ENCODE assay signal across 17 cellular contexts in the genomic region with DNA sequence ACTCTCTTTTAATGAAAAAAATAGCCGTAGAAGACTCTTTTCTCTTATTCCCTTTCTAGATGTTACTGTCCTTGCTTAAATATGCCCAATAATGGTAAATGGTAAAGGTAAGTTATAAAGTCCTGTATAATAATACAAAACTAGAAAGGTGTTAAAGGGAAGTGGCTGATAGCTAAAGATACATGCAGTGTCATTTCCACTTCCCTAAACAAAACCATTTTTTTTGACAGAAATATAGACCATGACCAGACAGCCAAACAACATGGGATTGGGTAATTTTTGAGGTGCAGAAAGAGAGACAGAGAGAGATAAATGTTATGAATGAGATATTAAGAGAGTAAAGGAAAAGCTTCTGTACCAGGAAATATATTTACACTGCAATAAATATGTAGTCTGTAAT.
"Had no signal": no experiment of that assay in that cellular context is flagged by ENCODE, and none has a peak within 500 bp of the region (broad histone marks: within the 10 kb centered on the region; RNA-seq: fewer than 3 reads in every experiment).

No MANE protein-coding gene starts in this region.

- DNase-seq: Kasumi-1; MM.1S; NCI-H1048; NCI-H1417; NCI-H1694; NCI-H187 treated with DMSO at 0.1 percent for 48 hours; NCI-H2029 treated with DMSO at 0.1 percent for 48 hours; NCI-H2171 treated with DMSO at 0.1 percent for 48 hours; NCI-H524; NCI-H526 treated with DMSO at 0.1 percent for 48 hours; NK-92 treated with Interleukin-12 subunit alpha and Interleukin-12 subunit beta, amount 100 ng/mL, for 24 hours; PC-9; Peyer's patch; SHP77 treated with DMSO at 0.1 percent for 48 hours; SJCRH30; SW 1271; T-cell had no signal
